Comparison of ENCODE assay signal across 24 cellular contexts in genomic region chr12:72289633-72290032, GRCh38. TPM values are rescaled to one million over a fixed set of nuclear protein-coding genes. Genes with fewer than 3 reads are reported as not detected.
"Had no signal": no experiment of that assay in that cellular context is flagged by ENCODE, and none has a peak within 500 bp of the region (broad histone marks: within the 10 kb centered on the region; RNA-seq: fewer than 3 reads in every experiment).

No MANE protein-coding gene starts in this region.

- H3K36me3 Mint-ChIP-seq: activated naive CD8-positive, alpha-beta T cell treated with anti-CD3 and anti-CD28 coated beads, Interleukin-2, amount 10 ng/mL, durations not matched to agents 7 days and 5 days; mesothelial cell of epicardium; naive thymus-derived CD8-positive, alpha-beta T cell had no signal

- ATAC-seq: activated T-cell treated with anti-CD3 and anti-CD28 coated beads, Interleukin-2, amount 50 U/mL, for 72 hours; naive thymus-derived CD8-positive, alpha-beta T cell; right cardiac atrium; T-helper 17 cell had no signal

- H3K27ac ChIP-seq: esophagus squamous epithelium, left ventricle myocardium inferior, neural progenitor cell, ovary, prostate gland, skin epidermis, thyroid gland had no signal

- H3K27ac Mint-ChIP-seq: activated CD4-positive, alpha-beta memory T cell treated with anti-CD3 and anti-CD28 coated beads, Interleukin-2, amount 10 ng/mL, durations not matched to agents 7 days and 5 days; activated CD4-positive, alpha-beta T cell treated with anti-CD3 and anti-CD28 coated beads, Interleukin-2, amount 10 ng/mL, durations not matched to agents 24 days and 14 days; activated naive CD4-positive, alpha-beta T cell treated with anti-CD3 and anti-CD28 coated beads for 36 hours; activated naive CD8-positive, alpha-beta T cell treated with anti-CD3 and anti-CD28 coated beads, Interleukin-2, amount 10 ng/mL, durations not matched to agents 7 days and 5 days; activated T-cell treated with anti-CD3 and anti-CD28 coated beads, Interleukin-2, amount 50 U/mL, for 72 hours; endodermal cell; mesothelial cell of epicardium; neural progenitor cell; stimulated activated naive CD8-positive, alpha-beta T cell treated with anti-CD3 and anti-CD28 coated beads, Interleukin-15, Interleukin-2, amounts not matched to agents 100 ng/mL and 50 ng/mL, for 24 hours; T-helper 17 cell had no signal

- H3K9me3 Mint-ChIP-seq: activated CD4-positive, alpha-beta memory T cell treated with anti-CD3 and anti-CD28 coated beads, Interleukin-2, amount 10 ng/mL, durations not matched to agents 7 days and 5 days; activated CD4-positive, alpha-beta T cell treated with anti-CD3 and anti-CD28 coated beads, Interleukin-2, amount 10 ng/mL, durations not matched to agents 24 days and 14 days; activated naive CD4-positive, alpha-beta T cell treated with anti-CD3 and anti-CD28 coated beads for 36 hours; endodermal cell; neural progenitor cell; stimulated activated naive CD8-positive, alpha-beta T cell treated with anti-CD3 and anti-CD28 coated beads, Interleukin-15, Interleukin-2, amounts not matched to agents 100 ng/mL and 50 ng/mL, for 24 hours had no signal

- H3K4me1 Mint-ChIP-seq: activated CD4-positive, alpha-beta memory T cell treated with anti-CD3 and anti-CD28 coated beads, Interleukin-2, amount 10 ng/mL, durations not matched to agents 7 days and 5 days; activated CD4-positive, alpha-beta T cell treated with anti-CD3 and anti-CD28 coated beads, Interleukin-2, amount 10 ng/mL, durations not matched to agents 24 days and 14 days; activated naive CD8-positive, alpha-beta T cell treated with anti-CD3 and anti-CD28 coated beads, Interleukin-2, amount 10 ng/mL, durations not matched to agents 7 days and 5 days; endodermal cell; mesothelial cell of epicardium; naive thymus-derived CD8-positive, alpha-beta T cell; neural progenitor cell; T-helper 17 cell had no signal

- H3K4me3 ChIP-seq: esophagus squamous epithelium, left ventricle myocardium inferior, neural progenitor cell, ovary, prostate gland, skin epidermis, thyroid gland had no signal

- H3K27me3 Mint-ChIP-seq: activated CD4-positive, alpha-beta memory T cell treated with anti-CD3 and anti-CD28 coated beads, Interleukin-2, amount 10 ng/mL, durations not matched to agents 7 days and 5 days; activated CD4-positive, alpha-beta T cell treated with anti-CD3 and anti-CD28 coated beads, Interleukin-2, amount 10 ng/mL, durations not matched to agents 24 days and 14 days; stimulated activated naive CD8-positive, alpha-beta T cell treated with anti-CD3 and anti-CD28 coated beads, Interleukin-15, Interleukin-2, amounts not matched to agents 100 ng/mL and 50 ng/mL, for 24 hours; T-helper 17 cell had no signal

- H3K4me2 ChIP-seq: neural progenitor cell had no signal

- DNase-seq: activated CD4-positive, alpha-beta memory T cell treated with anti-CD3 and anti-CD28 coated beads, Interleukin-2, amount 10 ng/mL, durations not matched to agents 7 days and 5 days; activated CD4-positive, alpha-beta T cell treated with anti-CD3 and anti-CD28 coated beads, Interleukin-2, amount 10 ng/mL, durations not matched to agents 24 days and 14 days; activated effector memory CD4-positive, alpha-beta T cell treated with Interleukin-2 at 50 U/mL for 16 hours; activated naive CD4-positive, alpha-beta T cell treated with anti-CD3 and anti-CD28 coated beads for 36 hours; activated naive CD8-positive, alpha-beta T cell treated with anti-CD3 and anti-CD28 coated beads, Interleukin-2, amount 10 ng/mL, durations not matched to agents 7 days and 5 days; activated T-cell treated with anti-CD3 and anti-CD28 coated beads, Interleukin-2, amount 50 U/mL, for 72 hours; amniotic stem cell; cortex of kidney; endodermal cell; esophagus squamous epithelium; left ventricle myocardium inferior; naive thymus-derived CD8-positive, alpha-beta T cell; ovary; right cardiac atrium; stimulated activated CD4-positive, alpha-beta T cell treated with anti-CD3 and anti-CD28 coated beads, Interleukin-1b, Interleukin-23, amount 100 ng/mL, for 48 hours; substantia nigra; T-helper 17 cell; thyroid gland had no signal

- H3K27me3 ChIP-seq: esophagus squamous epithelium, neural progenitor cell, ovary, thyroid gland had no signal

- H3K4me1 ChIP-seq: esophagus squamous epithelium, left ventricle myocardium inferior, neural progenitor cell, prostate gland, thyroid gland had no signal

- H2AFZ ChIP-seq: neural progenitor cell had no signal

- H3K9me3 ChIP-seq: esophagus squamous epithelium, left ventricle myocardium inferior, ovary, prostate gland, thyroid gland had no signal

- H3K9ac ChIP-seq: neural progenitor cell had no signal

- H3K36me3 ChIP-seq: esophagus squamous epithelium, left ventricle myocardium inferior, neural progenitor cell, ovary, prostate gland, thyroid gland had no signal

- H3K4me3 Mint-ChIP-seq: activated CD4-positive, alpha-beta memory T cell treated with anti-CD3 and anti-CD28 coated beads, Interleukin-2, amount 10 ng/mL, durations not matched to agents 7 days and 5 days; activated CD4-positive, alpha-beta T cell treated with anti-CD3 and anti-CD28 coated beads, Interleukin-2, amount 10 ng/mL, durations not matched to agents 24 days and 14 days; activated naive CD4-positive, alpha-beta T cell treated with anti-CD3 and anti-CD28 coated beads for 36 hours; activated naive CD8-positive, alpha-beta T cell treated with anti-CD3 and anti-CD28 coated beads, Interleukin-2, amount 10 ng/mL, durations not matched to agents 7 days and 5 days; activated T-cell treated with anti-CD3 and anti-CD28 coated beads, Interleukin-2, amount 50 U/mL, for 72 hours; endodermal cell; mesothelial cell of epicardium; naive thymus-derived CD8-positive, alpha-beta T cell; neural progenitor cell; stimulated activated naive CD8-positive, alpha-beta T cell treated with anti-CD3 and anti-CD28 coated beads, Interleukin-15, Interleukin-2, amounts not matched to agents 100 ng/mL and 50 ng/mL, for 24 hours; T-helper 17 cell had no signal

RNA-seq across cellular contexts. Expression of gene TRHDE, which starts 17.5 kb away (rescaled TPM):
- total RNA-seq: activated CD4-positive, alpha-beta memory T cell treated with anti-CD3 and anti-CD28 coated beads, Interleukin-2, amount 10 ng/mL, durations not matched to agents 7 days and 5 days; activated CD4-positive, alpha-beta T cell treated with anti-CD3 and anti-CD28 coated beads, Interleukin-2, amount 10 ng/mL, durations not matched to agents 24 days and 14 days; activated naive CD4-positive, alpha-beta T cell treated with anti-CD3 and anti-CD28 coated beads for 36 hours; activated naive CD8-positive, alpha-beta T cell treated with anti-CD3 and anti-CD28 coated beads, Interleukin-2, amount 10 ng/mL, durations not matched to agents 7 days and 5 days; activated T-cell treated with anti-CD3 and anti-CD28 coated beads, Interleukin-2, amount 50 U/mL, for 72 hours; lung microvascular endothelial cell; naive thymus-derived CD8-positive, alpha-beta T cell had no signal
- polyA plus RNA-seq: naive thymus-derived CD8-positive, alpha-beta T cell had no signal
